ENCODE assay signal across 1 cellular context in the genomic region with DNA sequence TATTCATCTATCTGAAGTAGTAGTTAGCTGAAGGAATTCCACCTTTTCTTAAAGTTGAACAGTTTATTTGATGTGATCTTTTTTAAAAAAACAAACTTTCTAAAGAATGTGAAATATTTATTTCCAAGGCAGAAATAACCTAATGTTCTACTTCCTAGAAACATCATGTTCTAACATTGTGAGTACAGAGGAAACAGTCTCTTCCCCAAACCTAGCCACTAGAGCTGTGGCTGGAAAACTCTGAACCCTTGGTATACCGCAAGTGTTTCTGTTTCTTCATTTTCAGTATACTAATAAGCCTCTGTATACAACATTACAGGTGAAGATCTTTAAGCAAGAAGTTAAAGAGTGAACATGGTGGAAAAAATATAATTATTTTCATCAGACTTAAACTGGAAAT.
TF ChIP-seq lines count a peak whose summit lies in the region.

No MANE protein-coding gene starts in this region.

TF ChIP-seq in GM12878, 131 proteins besides CTCF, POLR2A, EP300 and RAD21 (continued from another document):
- no peak for TF ChIP-seq ATF2 (IDR thresholded peaks at IDR 0.05; ENCODE audit: low read length)
- TF ChIP-seq MEF2B (IDR thresholded peaks at IDR 0.05; ENCODE audit: partially characterized antibody, poor library complexity, severe bottlenecking): no peak
- no peak for TF ChIP-seq NKRF (conservative IDR thresholded peaks at IDR 0.05)
